12 cellular contexts compared by ENCODE assay signal in the genomic region with DNA sequence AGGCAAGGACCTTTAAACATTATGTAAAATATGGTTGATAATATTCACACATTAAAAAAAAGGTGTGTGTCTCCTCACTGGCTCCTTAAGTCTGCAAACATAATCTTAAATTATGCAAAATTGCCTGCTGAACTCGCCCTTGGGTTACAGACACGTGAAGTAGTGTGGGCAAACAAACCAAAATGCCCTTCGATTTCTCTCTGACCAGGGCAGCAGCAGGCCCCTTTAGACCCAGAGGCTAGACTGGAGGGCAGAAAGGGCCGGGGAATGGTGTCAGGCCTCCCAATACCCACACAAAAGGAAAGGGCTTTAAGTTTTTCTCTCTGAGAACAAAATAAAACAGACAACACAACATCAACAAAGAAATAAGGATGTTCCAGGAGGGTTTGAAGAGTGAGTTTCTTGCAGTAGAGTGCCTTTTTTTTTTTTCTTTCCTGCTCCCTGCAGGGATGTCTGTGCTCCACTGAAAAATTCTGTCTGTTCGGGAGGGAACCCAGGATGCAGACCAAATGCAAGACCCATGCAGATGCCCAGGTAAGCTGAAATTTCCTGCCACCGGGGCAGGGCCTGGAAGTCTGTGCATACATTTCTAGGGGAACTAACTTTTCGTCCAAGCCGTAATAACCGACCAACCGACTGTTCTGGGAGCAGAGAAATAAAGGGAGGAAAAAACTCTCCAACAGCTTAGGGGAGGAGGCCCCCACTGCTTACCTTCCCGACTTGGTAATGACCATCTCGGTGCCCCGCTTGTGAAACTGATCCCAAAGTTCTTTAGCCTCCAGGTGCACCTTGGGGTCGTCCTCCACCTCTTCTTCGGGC. TPM values are rescaled to one million over a fixed set of nuclear protein-coding genes. Genes with fewer than 3 reads are reported as not detected.
DNase-seq lines count a peak whose midpoint lies in the region; ATAC-seq and TF ChIP-seq lines count a peak whose summit lies in the region.
"Had no signal": no experiment of that assay in that cellular context is flagged by ENCODE, and none has a peak within 500 bp of the region (broad histone marks: within the 10 kb centered on the region; RNA-seq: fewer than 3 reads in every experiment).

No MANE protein-coding gene starts in this region.

- H3K4me1 ChIP-seq in thyroid gland = peaks cover 12 to 21% of the 10 kb centered on the region in 2 donors

- peaks cover 39% of the 10 kb centered on the region for H3K4me1 Mint-ChIP-seq in activated T-cell treated with anti-CD3 and anti-CD28 coated beads, Interleukin-2, amount 50 U/mL, for 72 hours (ENCODE audit: low read depth)
- peaks cover 49% of the 10 kb centered on the region for H3K4me1 Mint-ChIP-seq in brain

- no peak for ATAC-seq in activated T-cell treated with anti-CD3 and anti-CD28 coated beads, Interleukin-2, amount 50 U/mL, for 72 hours (replicated peaks in 1 of 2)
- no peak for ATAC-seq in HG03565 (IDR thresholded peaks at IDR 0.05; ENCODE audit: unreplicated experiment)

- TF ChIP-seq POLR2A in lower leg skin (IDR thresholded peaks at IDR 0.05) = no peak
- TF ChIP-seq POLR2A in thyroid gland (IDR thresholded peaks at IDR 0.05) = no peak

- H3K4me3 Mint-ChIP-seq in activated T-cell treated with anti-CD3 and anti-CD28 coated beads, Interleukin-2, amount 50 U/mL, for 72 hours = peak overlapping the region; percentile 91 to 94
- peak overlapping the region; percentile 86 to 98 (median 89) for H3K4me3 Mint-ChIP-seq in brain

- TF ChIP-seq CTCF in brain (conservative IDR thresholded peaks at IDR 0.05) (no peak), lower leg skin (IDR thresholded peaks at IDR 0.05) (no peak), thyroid gland (IDR thresholded peaks at IDR 0.05) (no peak)

- no peaks in the 10 kb centered on the region for H3K27me3 ChIP-seq in thyroid gland

- no peaks in the 10 kb centered on the region for H3K9me3 ChIP-seq in thyroid gland
- H3K9me3 ChIP-seq: neutrophil had no signal

- 23 to 24% methylated on average over 13 to 15 of the region's 15 CpGs for WGBS in lower leg skin, 2 donors
- WGBS in thyroid gland, 2 donors = 4 to 5% methylated on average over 15 of the region's 15 CpGs

- H3K4me3 ChIP-seq in lower leg skin (ENCODE audit: low read depth, poor library complexity, severe bottlenecking) = peak overlapping the region; percentile 54
- H3K4me3 ChIP-seq in thyroid gland (replicated peaks in 1 of 3) = peak overlapping the region; percentile 49 to 88 (median 77)

- peaks cover 88% of the 10 kb centered on the region for H3K27me3 Mint-ChIP-seq in activated T-cell treated with anti-CD3 and anti-CD28 coated beads, Interleukin-2, amount 50 U/mL, for 72 hours (ENCODE audit: low read depth)
- H3K27me3 Mint-ChIP-seq in brain = peaks cover 98% of the 10 kb centered on the region

- H3K27ac Mint-ChIP-seq in activated T-cell treated with anti-CD3 and anti-CD28 coated beads, Interleukin-2, amount 50 U/mL, for 72 hours = no peak overlapping the region
- peak overlapping the region in 3 of 5 experiments; percentile 67 to 98 (median 90) for H3K27ac Mint-ChIP-seq in brain

- peaks cover 2% of the 10 kb centered on the region in 2 donors for H3K9me3 Mint-ChIP-seq in activated T-cell treated with anti-CD3 and anti-CD28 coated beads, Interleukin-2, amount 50 U/mL, for 72 hours
- peaks cover 3 to 14% (median 8%) of the 10 kb centered on the region in 5 experiments for H3K9me3 Mint-ChIP-seq in brain
- H3K9me3 Mint-ChIP-seq: activated T-helper 1 cell treated with anti-CD3 and anti-CD28 coated beads, Interleukin-12 subunit alpha, Interleukin-12 subunit beta, Interleukin-2, Interleukin-4 antibody, amounts not matched to agents 30 ng/mL and 10 ng/mL and 1 ng/mL, durations not matched to agents 14 hours and 24 hours and 36 hours had no signal

- intact Hi-C loops in lower leg skin (cut with DNase I; ENCODE audit: low total_unique reads) = no loop called here
- intact Hi-C loops in thyroid gland (cut with DNase I) = no loop called here

- peaks cover 7 to 18% of the 10 kb centered on the region in 2 donors for H3K36me3 Mint-ChIP-seq in activated T-cell treated with anti-CD3 and anti-CD28 coated beads, Interleukin-2, amount 50 U/mL, for 72 hours (ENCODE audit: insufficient read depth in 2 of 2)
- peaks cover 14% of the 10 kb centered on the region for H3K36me3 Mint-ChIP-seq in brain

- H3K27ac ChIP-seq in thyroid gland = peak overlapping the region; percentile 92 to 99 (median 99)
- H3K27ac ChIP-seq: neutrophil had no signal

- H3K36me3 ChIP-seq in thyroid gland = peaks cover 14 to 38% of the 10 kb centered on the region in 2 donors
- H3K36me3 ChIP-seq: neutrophil had no signal

- no peak for DNase-seq in activated T-cell treated with anti-CD3 and anti-CD28 coated beads, Interleukin-2, amount 50 U/mL, for 72 hours
- DNase-seq in activated T-cell treated with anti-CD3 and anti-CD28 coated beads, Interleukin-2, amount 50 U/mL, for 48 hours = no peak
- DNase-seq in lower leg skin (ENCODE audit: low spot score in 2 of 2) (no peak), thyroid gland (no peak), SW 1271 (lab: John Stamatoyannopoulos, UW) (no peak), EL (no peak)
- DNase-seq: DMS153, NCI-H524 treated with DMSO at 0.1 percent for 48 hours had no signal

RNA-seq across cellular contexts. Expression of a gene that starts 1.7 kb away (rescaled TPM):
- under 1 TPM in 1 of 2 donors, not detected in 1; 0.07 TPM for total RNA-seq in activated T-cell treated with anti-CD3 and anti-CD28 coated beads, Interleukin-2, amount 50 U/mL, for 72 hours
- 5.1 TPM for polyA plus RNA-seq in brain (ENCODE audit: insufficient read depth, low read depth, low replicate concordance)
- total RNA-seq in lower leg skin (10 to 100 TPM; 15.2 to 48.1 (median 35.4) TPM), thyroid gland (100 to 1,000 TPM; 104 to 258 (median 192) TPM)
- total RNA-seq: activated T-helper 1 cell treated with anti-CD3 and anti-CD28 coated beads, Interleukin-12 subunit alpha, Interleukin-12 subunit beta, Interleukin-2, Interleukin-4 antibody, amounts not matched to agents 30 ng/mL and 10 ng/mL and 1 ng/mL, durations not matched to agents 14 hours and 24 hours and 36 hours had no signal

Comparison
In these comparisons a context has a peak if more than half of its experiments do, and no peak if none do; other contexts are left out.
1. RNA of a gene that starts 1.7 kb away (total RNA-seq): 104 to 258 TPM in thyroid gland and 15.2 to 48.1 TPM in lower leg skin; 0.07 TPM in activated T-cell treated with anti-CD3 and anti-CD28 coated beads, Interleukin-2, amount 50 U/mL, for 72 hours; every median in the first group is over 10 times any median in the second.